ENCODE assay signal across 8 cellular contexts in genomic region chr15:33234019-33234418, GRCh38. TPM values are rescaled to one million over a fixed set of nuclear protein-coding genes. Genes with fewer than 3 reads are reported as not detected.
A peak's percentile ranks its signal among the peaks of the same experiment; 100 is the strongest.
DNase-seq lines count a peak whose midpoint lies in the region; ATAC-seq, FAIRE-seq and TF ChIP-seq lines count a peak whose summit lies in the region.

No MANE protein-coding gene starts in this region.

- H3K4me3 ChIP-seq in bronchial epithelial cell (ENCODE audit: low read depth, low read length), result no peak overlapping the region

- H3K27me3 ChIP-seq in bronchial epithelial cell (ENCODE audit: control insufficient read depth, insufficient read depth, low read length), result no peaks in the 10 kb centered on the region

- TF ChIP-seq CTCF in bronchial epithelial cell (IDR thresholded peaks at IDR 0.05; ENCODE audit: insufficient read depth, low read length, severe bottlenecking) (peak; percentile 55), neural crest cell (conservative IDR thresholded peaks at IDR 0.05) (peak; percentile 72)

- peak; percentile 62 for FAIRE-seq in bronchial epithelial cell (lab: Jason Lieb, UNC)

- H3K36me3 ChIP-seq in bronchial epithelial cell (ENCODE audit: control insufficient read depth, insufficient read depth, low read length), result no peaks in the 10 kb centered on the region

- no peaks in the 10 kb centered on the region for H3K4me1 Mint-ChIP-seq in neural crest cell

- no peak overlapping the region for H3K4me3 Mint-ChIP-seq in neural crest cell

- ATAC-seq in GM19351 (IDR thresholded peaks at IDR 0.05; ENCODE audit: unreplicated experiment), result no peak
- ATAC-seq in GM21360 (IDR thresholded peaks at IDR 0.05; ENCODE audit: unreplicated experiment), result no peak

- H3K36me3 Mint-ChIP-seq in neural crest cell (ENCODE audit: low read depth), result no peaks in the 10 kb centered on the region

- DNase-seq in NCI-H526 (lab: John Stamatoyannopoulos, UW) (peak; percentile 19 to 65), NCI-H526 treated with DMSO at 0.1 percent for 48 hours (lab: John Stamatoyannopoulos, UW) (no peak), NCI-H2171 (lab: John Stamatoyannopoulos, UW) (peak; percentile 16), bronchial epithelial cell (ENCODE audit: low read depth) (peak; percentile 64), neural crest cell (ENCODE audit: low read depth, low spot score) (peak; percentile 20), HuH-7 (ENCODE audit: low spot score) (no peak)

- no peaks in the 10 kb centered on the region for H3K9me3 Mint-ChIP-seq in neural crest cell

- H3K27me3 Mint-ChIP-seq in neural crest cell (ENCODE audit: low read depth), result peaks cover 17% of the 10 kb centered on the region

- H3K27ac Mint-ChIP-seq in neural crest cell (ENCODE audit: unreplicated experiment), result no peak overlapping the region

RNA-seq across cellular contexts. Expression of gene FMN1, which starts 39.5 kb away (rescaled TPM):
- total RNA-seq in bronchial epithelial cell (1.6 and 2.2 TPM in 2 replicates), neural crest cell (0.09 and 0.70 TPM in 2 replicates)

Comparison
In these comparisons a context has a peak if more than half of its experiments do, and no peak if none do; other contexts are left out.
1. DNase-seq: peak in NCI-H526 (2 of 2), NCI-H2171 (single experiment), bronchial epithelial cell (single experiment) and neural crest cell (single experiment); none in NCI-H526 treated with DMSO at 0.1 percent for 48 hours (single experiment) and HuH-7 (single experiment).